In the genomic region with DNA sequence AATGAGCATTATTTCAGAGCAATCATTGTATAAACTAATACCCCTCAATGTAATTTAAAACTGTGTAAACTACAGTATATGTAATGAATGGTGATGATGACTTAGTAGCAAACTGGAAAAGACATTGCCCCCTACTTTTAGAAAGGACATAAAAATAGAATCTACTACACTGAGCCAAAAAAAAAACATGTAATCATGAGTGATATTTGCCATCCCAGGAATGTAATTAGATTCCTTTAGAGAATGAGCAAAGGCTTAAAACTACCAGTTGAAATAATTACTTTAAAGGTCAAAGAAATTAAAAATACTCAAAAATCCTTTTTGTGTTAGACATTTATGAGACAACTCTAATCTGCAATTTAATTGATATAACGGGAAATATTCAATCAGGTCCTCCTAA, we compare ENCODE assay signal across 11 cellular contexts.
"Had no signal": no experiment of that assay in that cellular context is flagged by ENCODE, and none has a peak within 500 bp of the region (broad histone marks: within the 10 kb centered on the region; RNA-seq: fewer than 3 reads in every experiment).

No MANE protein-coding gene starts in this region.

- H3K4me3 ChIP-seq: psoas muscle had no signal

- ATAC-seq: activated CD8-positive, alpha-beta T cell treated with anti-CD3 and anti-CD28 coated beads, Interleukin-2, amount 10 ng/mL, durations not matched to agents 7 days and 5 days; naive thymus-derived CD8-positive, alpha-beta T cell; psoas muscle had no signal

- DNase-seq: activated CD4-positive, alpha-beta T cell treated with anti-CD3 and anti-CD28 coated beads for 48 hours; activated CD8-positive, alpha-beta memory T cell treated with anti-CD3 and anti-CD28 coated beads, Interleukin-2, amount 50 U/mL, for 48 hours; activated CD8-positive, alpha-beta T cell treated with anti-CD3 and anti-CD28 coated beads, Interleukin-2, amount 10 ng/mL, durations not matched to agents 7 days and 5 days; activated naive CD4-positive, alpha-beta T cell treated with anti-CD3 and anti-CD28 coated beads for 36 hours; central memory CD4-positive, alpha-beta T cell; cortex of kidney; effector CD8-positive, alpha-beta T cell; hippocampal formation; naive thymus-derived CD8-positive, alpha-beta T cell; occipital lobe; psoas muscle had no signal

- H3K4me1 ChIP-seq: psoas muscle had no signal

- H3K9me3 Mint-ChIP-seq: activated naive CD4-positive, alpha-beta T cell treated with anti-CD3 and anti-CD28 coated beads for 36 hours had no signal

- H3K4me3 Mint-ChIP-seq: activated CD8-positive, alpha-beta T cell treated with anti-CD3 and anti-CD28 coated beads, Interleukin-2, amount 10 ng/mL, durations not matched to agents 7 days and 5 days; activated naive CD4-positive, alpha-beta T cell treated with anti-CD3 and anti-CD28 coated beads for 36 hours; naive thymus-derived CD8-positive, alpha-beta T cell had no signal

- H3K36me3 Mint-ChIP-seq: naive thymus-derived CD8-positive, alpha-beta T cell had no signal

- H3K9me3 ChIP-seq: psoas muscle had no signal

- H3K27ac Mint-ChIP-seq: activated CD8-positive, alpha-beta T cell treated with anti-CD3 and anti-CD28 coated beads, Interleukin-2, amount 10 ng/mL, durations not matched to agents 7 days and 5 days; activated naive CD4-positive, alpha-beta T cell treated with anti-CD3 and anti-CD28 coated beads for 36 hours; naive thymus-derived CD8-positive, alpha-beta T cell had no signal

- H3K27me3 Mint-ChIP-seq: naive thymus-derived CD8-positive, alpha-beta T cell had no signal

- H3K4me1 Mint-ChIP-seq: naive thymus-derived CD8-positive, alpha-beta T cell had no signal

- H3K27ac ChIP-seq: psoas muscle had no signal
